ENCODE assay signal across 8 cellular contexts in the genomic region with DNA sequence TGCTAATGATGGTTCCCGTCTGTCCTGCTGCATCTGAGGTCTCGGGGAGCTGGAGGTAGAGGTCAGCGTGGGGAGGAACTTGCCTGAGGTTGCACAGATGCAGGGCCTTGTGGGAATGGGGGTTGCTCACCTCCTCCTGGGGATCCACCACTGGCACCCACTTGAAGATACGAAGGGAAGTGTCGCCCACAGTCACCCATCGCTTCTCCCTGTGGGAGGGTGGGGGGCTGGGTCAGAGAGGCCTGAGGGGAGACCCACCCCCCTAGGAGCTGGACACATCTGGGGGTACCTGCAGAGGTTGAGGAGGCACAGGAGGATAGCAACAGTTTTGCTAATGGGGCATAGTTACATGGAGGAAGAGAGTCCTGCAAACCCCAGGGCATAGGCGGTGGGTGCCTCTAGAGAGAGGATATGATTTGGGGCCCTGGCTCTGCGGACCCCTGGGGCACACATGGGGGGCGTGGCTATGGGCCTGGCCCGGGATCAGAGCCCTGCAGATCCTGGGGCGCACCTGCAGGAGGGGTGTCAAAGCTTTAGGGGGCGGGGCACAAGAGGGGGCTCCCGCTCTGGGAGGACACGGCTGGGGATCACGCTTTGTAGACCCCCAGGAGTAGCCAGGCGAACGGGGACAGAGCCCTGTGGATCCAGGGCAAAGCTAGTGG. TPM values are rescaled to one million over a fixed set of nuclear protein-coding genes. Genes with fewer than 3 reads are reported as not detected.
DNase-seq lines count a peak whose midpoint lies in the region; ATAC-seq, FAIRE-seq and TF ChIP-seq lines count a peak whose summit lies in the region.

No MANE protein-coding gene starts in this region.

- peaks cover 45% of the 10 kb centered on the region for H3K4me1 Mint-ChIP-seq in activated CD4-positive, alpha-beta memory T cell treated with anti-CD3 and anti-CD28 coated beads, Interleukin-2, amount 10 ng/mL, durations not matched to agents 7 days and 5 days

- H3K9me3 ChIP-seq in skeletal muscle satellite cell (replicated peaks; ENCODE audit: low read length): no peaks in the 10 kb centered on the region

- H3K9ac ChIP-seq in skeletal muscle satellite cell (ENCODE audit: low read depth, low read length): peak overlapping the region; percentile 97

- no peaks in the 10 kb centered on the region for H3K9me3 Mint-ChIP-seq in activated CD4-positive, alpha-beta memory T cell treated with anti-CD3 and anti-CD28 coated beads, Interleukin-2, amount 10 ng/mL, durations not matched to agents 7 days and 5 days

- POLR2A ChIA-PET in activated CD4-positive, alpha-beta memory T cell treated with anti-CD3 and anti-CD28 coated beads, Interleukin-2, amount 10 ng/mL, durations not matched to agents 7 days and 5 days (lab: Charles Lee): interaction anchor here (2.6 to 4.3 kb wide), 2 partner anchors 9 to 17 kb away, joined by 15 to 42 read pairs; no protein-coding TSS in a partner anchor

- DNase-seq in GM12865 (ENCODE audit: low read depth) (peak; percentile 35), germinal center (ENCODE audit: low spot score) (peak; percentile 40), NCI-H1436 treated with DMSO at 0.1 percent for 48 hours (lab: John Stamatoyannopoulos, UW) (no peak), RCC 7860 (ENCODE audit: low spot score) (no peak), GM10266 (ENCODE audit: extremely low spot score) (no peak)
- no peak for DNase-seq in activated CD4-positive, alpha-beta memory T cell treated with anti-CD3 and anti-CD28 coated beads, Interleukin-2, amount 10 ng/mL, durations not matched to agents 7 days and 5 days

- peak overlapping the region; percentile 100 for H3K4me2 ChIP-seq in skeletal muscle satellite cell (ENCODE audit: low read length)

- H3K36me3 Mint-ChIP-seq in activated CD4-positive, alpha-beta memory T cell treated with anti-CD3 and anti-CD28 coated beads, Interleukin-2, amount 10 ng/mL, durations not matched to agents 7 days and 5 days (ENCODE audit: low read depth): peaks cover 14% of the 10 kb centered on the region

- H3K27ac Mint-ChIP-seq in activated CD4-positive, alpha-beta memory T cell treated with anti-CD3 and anti-CD28 coated beads, Interleukin-2, amount 10 ng/mL, durations not matched to agents 7 days and 5 days: peak overlapping the region; percentile 76

- no peak for FAIRE-seq in RCC 7860 (lab: Jason Lieb, UNC)

- no peaks in the 10 kb centered on the region for H3K27me3 Mint-ChIP-seq in activated CD4-positive, alpha-beta memory T cell treated with anti-CD3 and anti-CD28 coated beads, Interleukin-2, amount 10 ng/mL, durations not matched to agents 7 days and 5 days

- ATAC-seq in HG02642 (IDR thresholded peaks at IDR 0.05; ENCODE audit: poor library complexity, unreplicated experiment): peak; percentile 18

- CTCF ChIA-PET in activated CD4-positive, alpha-beta memory T cell treated with anti-CD3 and anti-CD28 coated beads, Interleukin-2, amount 10 ng/mL, durations not matched to agents 7 days and 5 days (lab: Charles Lee): interaction anchor here (0.9 to 2.1 kb wide), 4 partner anchors 9 to 80 kb away, joined by 3 to 8 read pairs (median 6); no protein-coding TSS in a partner anchor

- H3K36me3 ChIP-seq in skeletal muscle satellite cell (ENCODE audit: insufficient read depth, low read length): peaks cover 16% of the 10 kb centered on the region

- H3K4me3 ChIP-seq in GM12865 (ENCODE audit: low read depth, low read length): peak overlapping the region; percentile 77
- peak overlapping the region; percentile 99 for H3K4me3 ChIP-seq in skeletal muscle satellite cell (ENCODE audit: low read length)

- peaks cover 41% of the 10 kb centered on the region for H3K4me1 ChIP-seq in skeletal muscle satellite cell (ENCODE audit: control insufficient read depth, insufficient read depth, low read length)

- peak overlapping the region; percentile 82 for H3K4me3 Mint-ChIP-seq in activated CD4-positive, alpha-beta memory T cell treated with anti-CD3 and anti-CD28 coated beads, Interleukin-2, amount 10 ng/mL, durations not matched to agents 7 days and 5 days

- H3K27me3 ChIP-seq in skeletal muscle satellite cell (ENCODE audit: control insufficient read depth, insufficient read depth, low read length): no peaks in the 10 kb centered on the region

- TF ChIP-seq CTCF in GM12865 (IDR thresholded peaks at IDR 0.05; ENCODE audit: insufficient read depth, low read depth, low read length, missing control alignments): no peak
- TF ChIP-seq CTCF in GM10266 (IDR thresholded peaks at IDR 0.05; ENCODE audit: control insufficient read depth, insufficient read depth, low read depth, missing control alignments): no peak

RNA-seq across cellular contexts. Expression of a gene that starts 0.7 kb away (rescaled TPM):
- 10 to 100 TPM; 22.3 to 23.5 TPM for total RNA-seq in activated CD4-positive, alpha-beta memory T cell treated with anti-CD3 and anti-CD28 coated beads, Interleukin-2, amount 10 ng/mL, durations not matched to agents 7 days and 5 days
- total RNA-seq in skeletal muscle satellite cell (2012; rRNA removed): 40.3 and 42.8 TPM in 2 replicates

RNA-seq across cellular contexts. Expression of a gene that starts 3.2 kb away (rescaled TPM):
- total RNA-seq in activated CD4-positive, alpha-beta memory T cell treated with anti-CD3 and anti-CD28 coated beads, Interleukin-2, amount 10 ng/mL, durations not matched to agents 7 days and 5 days: under 1 TPM; 0.20 to 0.25 TPM
- 0.87 and 1.3 TPM in 2 replicates for total RNA-seq in skeletal muscle satellite cell (2012; rRNA removed)

RNA-seq across cellular contexts. Expression of a gene that starts 30.2 kb away (rescaled TPM):
- 10 to 100 TPM; 25.8 to 27.2 TPM for total RNA-seq in activated CD4-positive, alpha-beta memory T cell treated with anti-CD3 and anti-CD28 coated beads, Interleukin-2, amount 10 ng/mL, durations not matched to agents 7 days and 5 days
- 21.8 and 23.6 TPM in 2 replicates for total RNA-seq in skeletal muscle satellite cell (2012; rRNA removed)

RNA-seq across cellular contexts. Expression of a gene that starts 55.7 kb away (rescaled TPM):
- total RNA-seq in activated CD4-positive, alpha-beta memory T cell treated with anti-CD3 and anti-CD28 coated beads, Interleukin-2, amount 10 ng/mL, durations not matched to agents 7 days and 5 days: 10 to 100 TPM; 30.3 to 33.6 TPM
- 21.4 and 28.1 TPM in 2 replicates for total RNA-seq in skeletal muscle satellite cell (2012; rRNA removed)

Comparison
In these comparisons a context has a peak if more than half of its experiments do, and no peak if none do; other contexts are left out.
1. DNase-seq: peak in GM12865 (single experiment) and germinal center (single experiment); none in activated CD4-positive, alpha-beta memory T cell treated with anti-CD3 and anti-CD28 coated beads, Interleukin-2, amount 10 ng/mL, durations not matched to agents 7 days and 5 days (single experiment), NCI-H1436 treated with DMSO at 0.1 percent for 48 hours (single experiment), RCC 7860 (single experiment) and GM10266 (single experiment).